ENCODE assay signal across 8 cellular contexts in the genomic region with DNA sequence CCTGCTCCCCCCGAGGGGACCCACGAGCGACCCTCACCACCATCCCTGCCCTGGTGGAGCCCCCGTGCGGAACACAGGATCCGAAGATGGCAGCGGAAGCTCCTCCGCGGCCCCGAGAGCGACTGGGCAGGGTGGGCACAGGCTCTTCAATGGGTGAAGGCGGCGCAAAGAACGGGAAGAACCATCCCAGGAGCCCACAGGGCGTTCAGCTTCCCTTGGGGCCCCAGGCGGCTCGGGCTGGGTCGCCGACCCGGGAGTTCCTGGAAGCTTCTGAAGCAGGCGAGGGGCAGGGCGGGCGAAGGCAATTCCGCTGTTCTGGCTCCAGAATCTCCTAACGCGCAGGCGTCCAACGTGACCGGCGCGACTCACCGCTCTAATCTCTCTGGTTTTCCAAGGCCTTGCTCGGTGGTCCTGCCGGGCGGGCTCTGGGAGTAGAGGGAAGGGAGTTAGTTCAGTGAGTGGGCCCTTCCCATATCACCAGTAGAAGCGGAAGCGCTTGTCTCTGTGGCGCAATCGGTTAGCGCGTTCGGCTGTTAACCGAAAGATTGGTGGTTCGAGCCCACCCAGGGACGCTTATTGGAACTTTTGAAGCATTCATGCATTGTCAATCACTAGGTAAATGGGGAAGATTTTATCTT. TPM values are rescaled to one million over a fixed set of nuclear protein-coding genes. Genes with fewer than 3 reads are reported as not detected.
DNase-seq lines count a peak whose midpoint lies in the region; ATAC-seq and TF ChIP-seq lines count a peak whose summit lies in the region.
"Not testable (repeated sequence)": the region's sequence is repeated elsewhere in the genome, so short reads cannot be mapped to it uniquely, and the experiment has no call there.

No MANE protein-coding gene starts in this region.

- not testable (repeated sequence) for TF ChIP-seq CTCF in GM12864 (IDR thresholded peaks at IDR 0.05; ENCODE audit: low read depth, low read length, missing control alignments); mucosa of descending colon (IDR thresholded peaks at IDR 0.05)
- TF ChIP-seq CTCF in OCI-LY3 (IDR thresholded peaks at IDR 0.05; ENCODE audit: low read depth, low read length) (peak; percentile 28; the same call in 1 of the 2 replicates), cardiac muscle cell (IDR thresholded peaks at IDR 0.05; ENCODE audit: low read depth, low read length) (peak; percentile 44), vagina (IDR thresholded peaks at IDR 0.05) (peak in 1 of 3 experiments; percentile 64)

- H3K4me3 ChIP-seq in GM12864 (ENCODE audit: low read depth, low read length), result peak overlapping the region; percentile 24
- peak overlapping the region; percentile 90 for H3K4me3 ChIP-seq in OCI-LY3 (ENCODE audit: low read length)
- peak overlapping the region; percentile 26 for H3K4me3 ChIP-seq in cardiac muscle cell
- peak overlapping the region; percentile 39 for H3K4me3 ChIP-seq in mucosa of descending colon
- peak overlapping the region; percentile 54 to 55 for H3K4me3 ChIP-seq in vagina

- H4K20me1 ChIP-seq in OCI-LY3 (ENCODE audit: insufficient read depth, low read length), result not testable (repeated sequence)

- not testable (repeated sequence) for H3K27me3 ChIP-seq in OCI-LY3 (ENCODE audit: low read depth, low read length); cardiac muscle cell; vagina

- intact Hi-C loops in mucosa of descending colon (cut with DNase I, micrococcal nuclease); vagina (cut with DNase I): not testable (repeated sequence)

- not testable (repeated sequence) for H3K36me3 ChIP-seq in OCI-LY3 (replicated peaks; ENCODE audit: low read depth, low read length); cardiac muscle cell; mucosa of descending colon (ENCODE audit: low read depth); vagina

- H3K4me1 ChIP-seq in OCI-LY3 (ENCODE audit: low read length); cardiac muscle cell (ENCODE audit: low read depth); mucosa of descending colon (ENCODE audit: low read depth); vagina: not testable (repeated sequence)

- ATAC-seq in mucosa of descending colon, result peak; percentile 91

- peak overlapping the region; percentile 85 for H2AFZ ChIP-seq in OCI-LY3 (ENCODE audit: low read depth, low read length)

- TF ChIP-seq POLR2A in vagina (IDR thresholded peaks at IDR 0.05), result not testable (repeated sequence)

- peak overlapping the region; percentile 72 for H3K9ac ChIP-seq in OCI-LY3 (ENCODE audit: low read length)

- H3K79me2 ChIP-seq in OCI-LY3 (ENCODE audit: low read length), result not testable (repeated sequence)

- peak overlapping the region; percentile 96 for H3K4me2 ChIP-seq in OCI-LY3 (ENCODE audit: low read length)

- DNase-seq in GM12864 (ENCODE audit: low read depth); vagina (ENCODE audit: extremely low spot score in 2 of 2): not testable (repeated sequence)
- DNase-seq in activated CD8-positive, alpha-beta memory T cell treated with anti-CD3 and anti-CD28 coated beads for 24 hours, result peak; percentile 92
- DNase-seq in caudate nucleus (lab: John Stamatoyannopoulos, UW) (peak in 55 of 61 donors; percentile 22 to 91 (median 61)), cardiac muscle cell (ENCODE audit: low read depth in 1 of 2, low spot score in 1 of 2) (peak; percentile 72 to 91), mucosa of descending colon (peak; percentile 81 to 89 (median 82))
- DNase-seq in stimulated activated CD4-positive, alpha-beta T cell treated with anti-CD3 and anti-CD28 coated beads, Interleukin-12 subunit alpha, Interleukin-12 subunit beta, amount 100 ng/mL, for 48 hours (ENCODE audit: low read depth in 2 of 3, low spot score in 1 of 3), result peak; percentile 62 to 77 (median 67)

- not testable (repeated sequence) for H3K27ac ChIP-seq in OCI-LY3 (ENCODE audit: low read length)
- H3K27ac ChIP-seq in caudate nucleus (ENCODE audit: low read depth, low read length) (peak overlapping the region; percentile 89), cardiac muscle cell (peak overlapping the region; percentile 79), vagina (peak overlapping the region; percentile 92)

- H3K9me3 ChIP-seq in OCI-LY3 (ENCODE audit: insufficient read depth, low read length); cardiac muscle cell (ENCODE audit: low read depth); mucosa of descending colon; vagina: not testable (repeated sequence)

RNA-seq across cellular contexts. Expression of gene RNU1-2, which starts 6.5 kb away (rescaled TPM):
- total RNA-seq in cardiac muscle cell (under 0.01 TPM in 2 replicates), mucosa of descending colon (1,000 to 10,000 TPM; 2,195 to 6,222 (median 2,378) TPM), vagina (19,908 TPM)
- polyA plus RNA-seq in cardiac muscle cell, result 3.8 TPM in 1 of 2 replicates, not detected in the other

RNA-seq across cellular contexts. Expression of gene CROCC, which starts 32.4 kb away (rescaled TPM):
- 17.9 and 30.3 TPM in 2 replicates for total RNA-seq in cardiac muscle cell
- 12.1 and 14.6 TPM in 2 replicates for polyA plus RNA-seq in cardiac muscle cell
- total RNA-seq in mucosa of descending colon, result 10 to 100 TPM; 12.2 to 32.5 (median 16.8) TPM
- 31.9 TPM for total RNA-seq in vagina

Comparison
In these comparisons a context has a peak if more than half of its experiments do, and no peak if none do; other contexts are left out.
1. H3K4me3 ChIP-seq: peak in every context shown above with its lines; median percentile 90 in OCI-LY3; 54 in vagina; 39 in mucosa of descending colon; 26 in cardiac muscle cell; 24 in GM12864.
2. RNA of gene RNU1-2, which starts 6.5 kb away (total RNA-seq): 19,908 TPM in vagina (single experiment) and 2,195 to 6,222 TPM in mucosa of descending colon; under 0.01 TPM in cardiac muscle cell; every median in the first group is over 1,000 times any median in the second.